13 cellular contexts compared by ENCODE assay signal in the genomic region with DNA sequence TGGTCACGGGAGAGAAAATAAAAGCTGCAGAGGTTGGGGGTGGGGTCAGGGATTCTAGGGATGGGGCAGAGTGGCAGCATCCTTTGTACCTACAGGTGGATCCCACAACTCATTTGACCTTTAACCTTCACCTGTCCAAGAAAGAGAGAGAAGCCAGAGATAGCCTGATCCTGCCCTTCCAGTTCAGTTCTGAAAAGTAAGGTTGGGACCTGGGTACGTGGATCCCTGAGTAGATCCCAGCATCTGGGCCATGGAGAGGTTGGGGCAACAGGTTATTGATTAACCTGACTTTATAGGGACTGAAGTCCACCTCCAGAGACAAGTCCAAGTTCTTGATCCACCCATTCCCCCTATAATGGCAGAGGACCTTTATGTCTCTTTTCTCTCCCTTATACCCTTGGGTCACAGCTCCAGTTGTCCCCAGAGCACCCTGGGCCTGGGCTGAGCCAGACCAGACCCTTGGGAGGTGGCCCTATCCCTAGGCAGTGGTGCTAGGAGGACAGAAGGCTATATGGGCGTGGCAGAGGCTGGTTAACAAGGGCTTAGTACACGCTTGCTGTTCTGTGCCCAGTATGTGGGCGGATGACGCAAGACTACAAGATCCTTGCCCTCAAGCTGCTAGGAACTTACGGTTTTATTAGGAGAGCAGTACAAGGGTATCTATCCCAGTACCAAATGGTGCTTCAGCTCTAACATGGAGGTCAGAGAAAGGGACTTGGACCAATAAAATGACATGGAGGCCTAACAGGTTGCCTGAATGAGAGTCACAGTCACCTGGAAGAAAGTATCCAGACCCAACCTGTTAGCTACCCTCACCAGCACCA. TPM values are rescaled to one million over a fixed set of nuclear protein-coding genes. Genes with fewer than 3 reads are reported as not detected.
A peak's percentile ranks its signal among the peaks of the same experiment; 100 is the strongest.
DNase-seq lines count a peak whose midpoint lies in the region; ATAC-seq and TF ChIP-seq lines count a peak whose summit lies in the region.
"Had no signal": no experiment of that assay in that cellular context is flagged by ENCODE, and none has a peak within 500 bp of the region (broad histone marks: within the 10 kb centered on the region; RNA-seq: fewer than 3 reads in every experiment).

No MANE protein-coding gene starts in this region.

- H3K27me3 Mint-ChIP-seq in Calu3 (ENCODE audit: unreplicated experiment), result no peaks in the 10 kb centered on the region
- peaks cover 12 to 14% of the 10 kb centered on the region in 2 donors for H3K27me3 Mint-ChIP-seq in natural killer cell treated with Interleukin-12 subunit alpha and Interleukin-12 subunit beta and Interleukin-15 and Interleukin-18, amount 100 ng/mL, for 72 hours

- H3K4me1 ChIP-seq in mucosa of rectum (ENCODE audit: control insufficient read depth in 2 of 2, insufficient read depth in 2 of 2, low read length in 2 of 2), result peaks cover 30 to 31% of the 10 kb centered on the region in 2 donors

- H3K9ac ChIP-seq in mucosa of rectum (ENCODE audit: low read depth in 1 of 2, low read length in 2 of 2), result peak overlapping the region; percentile 71 to 100

- H3K27ac Mint-ChIP-seq in Calu3 (ENCODE audit: unreplicated experiment), result peak overlapping the region; percentile 90
- no peak overlapping the region for H3K27ac Mint-ChIP-seq in natural killer cell treated with Interleukin-12 subunit alpha and Interleukin-12 subunit beta and Interleukin-15 and Interleukin-18, amount 100 ng/mL, for 72 hours

- H3K9me3 Mint-ChIP-seq in Calu3 (ENCODE audit: low read depth, unreplicated experiment), result no peaks in the 10 kb centered on the region
- H3K9me3 Mint-ChIP-seq in natural killer cell treated with Interleukin-12 subunit alpha and Interleukin-12 subunit beta and Interleukin-15 and Interleukin-18, amount 100 ng/mL, for 72 hours, result no peaks in the 10 kb centered on the region

- no peaks in the 10 kb centered on the region for H3K9me3 ChIP-seq in MG63
- no peaks in the 10 kb centered on the region for H3K9me3 ChIP-seq in mucosa of rectum (ENCODE audit: control insufficient read depth in 2 of 2, low read length in 2 of 2)

- peaks cover 97% of the 10 kb centered on the region for H3K36me3 Mint-ChIP-seq in Calu3 (ENCODE audit: insufficient read depth, unreplicated experiment)
- peaks cover 12% of the 10 kb centered on the region for H3K36me3 Mint-ChIP-seq in natural killer cell treated with Interleukin-12 subunit alpha and Interleukin-12 subunit beta and Interleukin-15 and Interleukin-18, amount 100 ng/mL, for 72 hours

- no peaks in the 10 kb centered on the region for H3K27me3 ChIP-seq in MG63
- H3K27me3 ChIP-seq in mucosa of rectum (ENCODE audit: control insufficient read depth in 2 of 2, insufficient read depth in 2 of 2, low read length in 2 of 2), result peaks cover 6 to 8% of the 10 kb centered on the region in 2 donors

- DNase-seq in Calu3 (no peak), MG63 (peak; percentile 77), cardiac fibroblast (ENCODE audit: low read depth in 2 of 2) (peak; percentile 41 to 73), NOMO-1 (lab: John Stamatoyannopoulos, UW; ENCODE audit: unreplicated experiment in 2 of 2) (no peak), NCI-H82 treated with DMSO at 0.1 percent for 48 hours (lab: John Stamatoyannopoulos, UW; ENCODE audit: unreplicated experiment) (no peak)
- no peak for DNase-seq in natural killer cell treated with Interleukin-12 subunit alpha and Interleukin-12 subunit beta and Interleukin-15 and Interleukin-18, amount 100 ng/mL, for 72 hours (ENCODE audit: low spot score)
- DNase-seq: central memory CD4-positive, alpha-beta T cell; DND-41; NCI-H2081 treated with DMSO at 0.1 percent for 48 hours; occipital lobe had no signal

- no TSS peak for BruUV-seq in Calu3 (replicated peaks; lab: Mats Ljungman, UMichigan)

- peak overlapping the region; percentile 90 for H3K4me3 Mint-ChIP-seq in Calu3 (ENCODE audit: low read depth, unreplicated experiment)
- H3K4me3 Mint-ChIP-seq in natural killer cell treated with Interleukin-12 subunit alpha and Interleukin-12 subunit beta and Interleukin-15 and Interleukin-18, amount 100 ng/mL, for 72 hours, result no peak overlapping the region

- TF ChIP-seq CTCF in Calu3 (IDR thresholded peaks at IDR 0.05; ENCODE audit: unreplicated experiment) (no peak), cardiac fibroblast (IDR thresholded peaks at IDR 0.05; ENCODE audit: low read depth, low read length) (no peak)

- peak overlapping the region; percentile 97 to 100 for H3K27ac ChIP-seq in mucosa of rectum (ENCODE audit: low read depth in 2 of 2, low read length in 2 of 2)

- CTCF ChIA-PET in Calu3 (lab: Charles Lee), result no interaction called here

- intact Hi-C loops in Calu3 (cut with micrococcal nuclease; ENCODE audit: unreplicated experiment), result no loop called here

- no peak overlapping the region for H3K4me3 ChIP-seq in MG63
- no peak overlapping the region for H3K4me3 ChIP-seq in cardiac fibroblast (replicated peaks in 1 of 2; ENCODE audit: low read depth in 2 of 2, low read length in 2 of 2)
- peak overlapping the region; percentile 38 to 87 for H3K4me3 ChIP-seq in mucosa of rectum (ENCODE audit: low read length in 2 of 2)

- H3K36me3 ChIP-seq in MG63 (peaks cover 26% of the 10 kb centered on the region), mucosa of rectum (ENCODE audit: control insufficient read depth in 2 of 2, insufficient read depth in 2 of 2, low read length in 2 of 2) (peaks cover 27 to 29% of the 10 kb centered on the region in 2 donors)

- no peak for ATAC-seq in HG03175 (IDR thresholded peaks at IDR 0.05; ENCODE audit: unreplicated experiment)
- ATAC-seq in natural killer cell treated with Interleukin-12 subunit alpha and Interleukin-12 subunit beta and Interleukin-15 and Interleukin-18, amount 100 ng/mL, for 72 hours, result no peak
- ATAC-seq: SK-N-SH treated with all-trans-retinoic acid at 6 μM for 48 hours had no signal

- peaks cover 8% of the 10 kb centered on the region for H3K4me1 Mint-ChIP-seq in Calu3 (ENCODE audit: low read depth, unreplicated experiment)
- peaks cover 21 to 24% of the 10 kb centered on the region in 2 donors for H3K4me1 Mint-ChIP-seq in natural killer cell treated with Interleukin-12 subunit alpha and Interleukin-12 subunit beta and Interleukin-15 and Interleukin-18, amount 100 ng/mL, for 72 hours (ENCODE audit: low read depth in 2 of 2)

RNA-seq across cellular contexts. Expression of gene CLDN7, which starts 3.3 kb away (rescaled TPM):
- 266 and 314 TPM in 2 replicates for total RNA-seq in Calu3 (2022)
- not detected in 2 replicates for total RNA-seq in MG63 (2014; rRNA removed; shearing (Covaris generic); ENCODE audit: low replicate concordance)
- 1 to 10 TPM in 1 of 2 donors, under 1 TPM in 1; 0.73 to 1.1 TPM for total RNA-seq in natural killer cell treated with Interleukin-12 subunit alpha and Interleukin-12 subunit beta and Interleukin-15 and Interleukin-18, amount 100 ng/mL, for 72 hours

RNA-seq across cellular contexts. Expression of gene ELP5, which starts 6.9 kb away (rescaled TPM):
- 20.3 and 21.3 TPM in 2 replicates for total RNA-seq in Calu3 (2022)
- total RNA-seq in MG63 (2014; rRNA removed; shearing (Covaris generic); ENCODE audit: low replicate concordance), result 24.1 and 36.4 TPM in 2 replicates
- total RNA-seq in natural killer cell treated with Interleukin-12 subunit alpha and Interleukin-12 subunit beta and Interleukin-15 and Interleukin-18, amount 100 ng/mL, for 72 hours, result 10 to 100 TPM; 43.5 to 70.5 TPM

RNA-seq across cellular contexts. Expression of gene CTDNEP1, which starts 7.4 kb away (rescaled TPM):
- total RNA-seq in Calu3 (2022), result 85.2 and 85.3 TPM in 2 replicates
- 7.8 and 24.7 TPM in 2 replicates for total RNA-seq in MG63 (2014; rRNA removed; shearing (Covaris generic); ENCODE audit: low replicate concordance)
- 100 to 1,000 TPM; 145 to 165 TPM for total RNA-seq in natural killer cell treated with Interleukin-12 subunit alpha and Interleukin-12 subunit beta and Interleukin-15 and Interleukin-18, amount 100 ng/mL, for 72 hours

RNA-seq across cellular contexts. Expression of gene GABARAP, which starts 16.7 kb away (rescaled TPM):
- 183 and 188 TPM in 2 replicates for total RNA-seq in Calu3 (2022)
- total RNA-seq in MG63 (2014; rRNA removed; shearing (Covaris generic); ENCODE audit: low replicate concordance), result 36.7 and 148 TPM in 2 replicates
- 100 to 1,000 TPM; 197 to 277 TPM for total RNA-seq in natural killer cell treated with Interleukin-12 subunit alpha and Interleukin-12 subunit beta and Interleukin-15 and Interleukin-18, amount 100 ng/mL, for 72 hours

RNA-seq across cellular contexts. Expression of gene PHF23, which starts 19.7 kb away (rescaled TPM):
- total RNA-seq in Calu3 (2022), result 30.2 and 31.6 TPM in 2 replicates
- total RNA-seq in MG63 (2014; rRNA removed; shearing (Covaris generic); ENCODE audit: low replicate concordance), result 34.4 and 62.7 TPM in 2 replicates
- 10 to 100 TPM; 40.1 to 55.2 TPM for total RNA-seq in natural killer cell treated with Interleukin-12 subunit alpha and Interleukin-12 subunit beta and Interleukin-15 and Interleukin-18, amount 100 ng/mL, for 72 hours

Comparison
In these comparisons a context has a peak if more than half of its experiments do, and no peak if none do; other contexts are left out.
1. DNase-seq: peak in MG63 (single experiment) and cardiac fibroblast (2 of 2); none in Calu3 (single experiment), NOMO-1 (0 of 2), NCI-H82 treated with DMSO at 0.1 percent for 48 hours (single experiment) and natural killer cell treated with Interleukin-12 subunit alpha and Interleukin-12 subunit beta and Interleukin-15 and Interleukin-18, amount 100 ng/mL, for 72 hours (single experiment).
2. H3K4me3 ChIP-seq: peak in mucosa of rectum (2 of 2); none in MG63 (single experiment) and cardiac fibroblast (0 of 2).
3. RNA of gene CLDN7, which starts 3.3 kb away (total RNA-seq): 266 to 314 TPM in Calu3; 0.73 to 1.1 TPM in natural killer cell treated with Interleukin-12 subunit alpha and Interleukin-12 subunit beta and Interleukin-15 and Interleukin-18, amount 100 ng/mL, for 72 hours and not detected in MG63; every median in the first group is over 100 times any median in the second.